In the genomic region with DNA sequence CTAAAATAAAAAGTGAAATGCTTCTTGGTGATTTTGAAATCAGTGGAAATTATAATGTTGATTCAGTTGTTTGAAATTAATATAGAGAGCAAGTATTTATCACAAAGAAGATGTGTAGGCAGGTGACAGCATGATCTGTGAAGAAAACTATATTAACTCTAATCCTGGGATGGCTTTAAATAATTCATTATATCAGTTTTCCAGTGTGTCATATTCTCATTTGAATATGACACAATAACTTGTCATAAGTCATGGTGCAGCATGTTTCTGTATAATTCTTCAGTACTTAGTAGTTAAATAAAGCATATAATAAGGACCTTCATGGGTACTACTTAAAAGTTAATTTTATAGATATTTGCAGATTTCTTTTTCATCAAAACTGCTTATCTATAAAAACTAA, we compare ENCODE assay signal across 20 cellular contexts.
"Had no signal": no experiment of that assay in that cellular context is flagged by ENCODE, and none has a peak within 500 bp of the region (broad histone marks: within the 10 kb centered on the region; RNA-seq: fewer than 3 reads in every experiment).

No MANE protein-coding gene starts in this region.

- H3K4me3 ChIP-seq: coronary artery, gastroesophageal sphincter, heart left ventricle, right lobe of liver, SK-N-MC, testis, upper lobe of left lung had no signal

- DNase-seq: activated B cell treated with CpG ODN at 0.5 μM for 24 hours; activated CD4-positive, alpha-beta T cell treated with anti-CD3 and anti-CD28 coated beads, Interleukin-2, amount 50 U/mL, for 1 hour; activated effector memory CD4-positive, alpha-beta T cell treated with Interleukin-2 at 50 U/mL for 16 hours; aorta; brain microvascular endothelial cell; heart left ventricle; kidney glomerular epithelial cell; naive thymus-derived CD8-positive, alpha-beta T cell; right lobe of liver; Right ventricle myocardium superior; small intestine; stimulated activated CD4-positive, alpha-beta T cell treated with anti-CD3 and anti-CD28 coated beads, Interleukin-15, amount 100 ng/mL, for 24 hours; stimulated activated CD4-positive, alpha-beta T cell treated with anti-CD3 and anti-CD28 coated beads, Interleukin-2, amount 100 ng/mL, for 48 hours; testis; upper lobe of left lung had no signal

- H3K4me1 ChIP-seq: right lobe of liver, testis, upper lobe of left lung had no signal

- H3K27ac ChIP-seq: brain microvascular endothelial cell, coronary artery, gastroesophageal sphincter, heart left ventricle, right lobe of liver, SK-N-MC, testis, upper lobe of left lung had no signal

- H3K4me1 Mint-ChIP-seq: activated B cell treated with CpG ODN at 0.5 μM for 24 hours had no signal

- H3K9me3 ChIP-seq: gastroesophageal sphincter, right lobe of liver, testis, upper lobe of left lung had no signal

- H3K27me3 ChIP-seq: brain microvascular endothelial cell, gastroesophageal sphincter, heart left ventricle, right lobe of liver, testis, upper lobe of left lung had no signal

- H3K27ac Mint-ChIP-seq: activated B cell treated with CpG ODN at 0.5 μM for 24 hours; naive thymus-derived CD8-positive, alpha-beta T cell; T-helper 2 cell treated with Interferon-gamma antibody and Interleukin-4, amounts not matched to agents 5 μg/mL and 100 μg/mL, for 36 hours had no signal

- H3K27me3 Mint-ChIP-seq: activated B cell treated with CpG ODN at 0.5 μM for 24 hours; central memory CD8-positive, alpha-beta T cell; naive thymus-derived CD8-positive, alpha-beta T cell had no signal

- ATAC-seq: gastroesophageal sphincter; heart left ventricle; naive thymus-derived CD8-positive, alpha-beta T cell; right lobe of liver had no signal

- H3K36me3 ChIP-seq: brain microvascular endothelial cell, gastroesophageal sphincter, right lobe of liver, upper lobe of left lung had no signal

- H3K9me3 Mint-ChIP-seq: activated B cell treated with CpG ODN at 0.5 μM for 24 hours; central memory CD8-positive, alpha-beta T cell; T-helper 2 cell treated with Interferon-gamma antibody and Interleukin-4, amounts not matched to agents 5 μg/mL and 100 μg/mL, for 36 hours had no signal

- H3K4me3 Mint-ChIP-seq: activated B cell treated with CpG ODN at 0.5 μM for 24 hours; central memory CD8-positive, alpha-beta T cell; naive thymus-derived CD8-positive, alpha-beta T cell; T-helper 2 cell treated with Interferon-gamma antibody and Interleukin-4, amounts not matched to agents 5 μg/mL and 100 μg/mL, for 36 hours had no signal
